Comparison of ENCODE assay signal across 21 cellular contexts in the genomic region with DNA sequence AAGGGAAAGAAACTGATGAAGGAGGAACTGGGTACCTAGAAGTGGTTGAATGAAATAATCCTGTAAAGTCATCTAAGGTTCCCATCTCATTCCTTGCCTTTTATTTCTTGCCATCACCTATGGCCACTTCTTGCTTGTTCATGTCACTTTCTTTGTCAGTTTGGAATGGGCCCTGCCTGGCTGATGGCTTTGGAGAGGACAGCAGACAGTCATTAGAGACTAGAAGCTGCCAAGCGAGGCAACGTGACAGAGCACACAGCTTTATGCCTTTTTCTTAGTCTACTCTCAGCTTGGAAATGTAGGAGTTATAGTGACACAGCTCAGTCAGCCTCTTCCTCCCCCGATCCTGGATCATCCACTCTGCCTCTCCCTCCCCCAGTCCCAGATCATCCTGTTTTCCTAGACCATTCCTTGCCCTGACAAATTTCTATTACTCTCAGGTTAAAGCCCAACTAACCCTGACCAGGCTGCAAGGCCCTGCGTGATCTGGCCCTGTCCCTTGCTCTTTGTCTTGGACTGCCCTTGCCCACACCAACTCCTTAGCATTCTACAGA. TPM values are rescaled to one million over a fixed set of nuclear protein-coding genes. Genes with fewer than 3 reads are reported as not detected.
A peak's percentile ranks its signal among the peaks of the same experiment; 100 is the strongest.
DNase-seq lines count a peak whose midpoint lies in the region; ATAC-seq and TF ChIP-seq lines count a peak whose summit lies in the region.
"Had no signal": no experiment of that assay in that cellular context is flagged by ENCODE, and none has a peak within 500 bp of the region (broad histone marks: within the 10 kb centered on the region; RNA-seq: fewer than 3 reads in every experiment).

No MANE protein-coding gene starts in this region.

- no peak overlapping the region for H3K4me3 Mint-ChIP-seq in stimulated activated memory B cell treated with anti-CD40 and anti-IgM and Interleukin-4, amounts not matched to agents 10 μg/mL and 1 μg/mL and 100 μg/mL, for 72 hours
- H3K4me3 Mint-ChIP-seq: activated CD8-positive, alpha-beta T cell treated with anti-CD3 and anti-CD28 coated beads, Interleukin-2, amount 10 ng/mL, durations not matched to agents 7 days and 5 days; immature natural killer cell had no signal

- TF ChIP-seq CTCF in BE2C (IDR thresholded peaks at IDR 0.05; ENCODE audit: low read depth, low read length) = no peak

- DNase-seq in GM23248 (peak; percentile 18), left kidney (ENCODE audit: low read depth, low spot score) (peak; percentile 65), NCI-H2029 (lab: John Stamatoyannopoulos, UW) (no peak), BE2C (no peak)
- DNase-seq: activated CD8-positive, alpha-beta T cell treated with anti-CD3 and anti-CD28 coated beads, Interleukin-2, amount 10 ng/mL, durations not matched to agents 7 days and 5 days; activated T-cell treated with anti-CD3 and anti-CD28 coated beads, Interleukin-2, amount 50 U/mL, for 48 hours; DMS153; H7; immature natural killer cell; KG1; mesenchymal stem cell; NCI-H1105; NCI-H2171 treated with DMSO at 0.1 percent for 48 hours; occipital lobe; right lobe of liver had no signal

- peaks cover 15% of the 10 kb centered on the region for H3F3A ChIP-seq in GM23248 (ENCODE audit: insufficient read depth)

- H3K9me2 ChIP-seq in GM23248 (ENCODE audit: insufficient read depth) = no peaks in the 10 kb centered on the region

- H3K36me3 Mint-ChIP-seq in stimulated activated memory B cell treated with anti-CD40 and anti-IgM and Interleukin-4, amounts not matched to agents 10 μg/mL and 1 μg/mL and 100 μg/mL, for 72 hours = peaks cover 36% of the 10 kb centered on the region

- no peak overlapping the region for H3K9ac ChIP-seq in GM23248

- H3K27me3 ChIP-seq in GM23248 (replicated peaks; ENCODE audit: insufficient read depth) = no peaks in the 10 kb centered on the region
- H3K27me3 ChIP-seq in BE2C = no peaks in the 10 kb centered on the region
- H3K27me3 ChIP-seq: cardiac muscle cell, right lobe of liver had no signal

- peaks cover 100% of the 10 kb centered on the region for H3K79me2 ChIP-seq in GM23248 (ENCODE audit: insufficient read depth)

- H3K36me3 ChIP-seq in GM23248 (ENCODE audit: low read depth) = no peaks in the 10 kb centered on the region
- H3K36me3 ChIP-seq in BE2C = no peaks in the 10 kb centered on the region
- H3K36me3 ChIP-seq: cardiac muscle cell, right lobe of liver, thoracic aorta had no signal

- in situ Hi-C loops in GM23248 (cut with MboI) = no loop called here

- H4K20me1 ChIP-seq in GM23248 (ENCODE audit: insufficient read depth) = peaks cover 16% of the 10 kb centered on the region; the same call in 1 of the 2 replicates

- WGBS in GM23248 (ENCODE audit: low coverage in 1 of 2, low lambda C conversion rate in 2 of 2, missing lambda C conversion rate in 2 of 2), 2 experiments = 50 to 55% methylated on average over 4 of the region's 4 CpGs

- H3K27ac ChIP-seq in GM23248 (no peak overlapping the region), angular gyrus (ENCODE audit: low read depth, low read length) (peak overlapping the region; percentile 11)
- H3K27ac ChIP-seq: cardiac muscle cell, right lobe of liver, RWPE1 had no signal

- H3K4me1 Mint-ChIP-seq in stimulated activated memory B cell treated with anti-CD40 and anti-IgM and Interleukin-4, amounts not matched to agents 10 μg/mL and 1 μg/mL and 100 μg/mL, for 72 hours = peaks cover 90% of the 10 kb centered on the region

- H3K27ac Mint-ChIP-seq in stimulated activated memory B cell treated with anti-CD40 and anti-IgM and Interleukin-4, amounts not matched to agents 10 μg/mL and 1 μg/mL and 100 μg/mL, for 72 hours = peak overlapping the region; percentile 52
- H3K27ac Mint-ChIP-seq: activated CD8-positive, alpha-beta T cell treated with anti-CD3 and anti-CD28 coated beads, Interleukin-2, amount 10 ng/mL, durations not matched to agents 7 days and 5 days had no signal

- H3K9me3 Mint-ChIP-seq in stimulated activated memory B cell treated with anti-CD40 and anti-IgM and Interleukin-4, amounts not matched to agents 10 μg/mL and 1 μg/mL and 100 μg/mL, for 72 hours = no peaks in the 10 kb centered on the region
- H3K9me3 Mint-ChIP-seq: immature natural killer cell had no signal

- peak overlapping the region; percentile 24 for H3K4me2 ChIP-seq in GM23248 (ENCODE audit: unreplicated experiment)

- H2AFZ ChIP-seq in GM23248 = no peak overlapping the region

- H3K4me1 ChIP-seq in GM23248 (ENCODE audit: insufficient read depth) (peaks cover 18% of the 10 kb centered on the region), BE2C (peaks cover 11% of the 10 kb centered on the region)

- ATAC-seq in stimulated activated memory B cell treated with anti-CD40 and anti-IgM and Interleukin-4, amounts not matched to agents 10 μg/mL and 1 μg/mL and 100 μg/mL, for 72 hours = no peak
- no peak for ATAC-seq in GM18868 (IDR thresholded peaks at IDR 0.05; ENCODE audit: unreplicated experiment)
- ATAC-seq: activated CD8-positive, alpha-beta T cell treated with anti-CD3 and anti-CD28 coated beads, Interleukin-2, amount 10 ng/mL, durations not matched to agents 7 days and 5 days; right lobe of liver had no signal

- no peaks in the 10 kb centered on the region for H3K9me3 ChIP-seq in GM23248 (ENCODE audit: low read depth)
- no peaks in the 10 kb centered on the region for H3K9me3 ChIP-seq in BE2C
- H3K9me3 ChIP-seq: right lobe of liver, thoracic aorta had no signal

- H3K4me3 ChIP-seq in GM23248 = no peak overlapping the region
- H3K4me3 ChIP-seq in BE2C (ENCODE audit: low read depth, low read length) = no peak overlapping the region
- H3K4me3 ChIP-seq: cardiac muscle cell, right lobe of liver, thoracic aorta had no signal

- H3K27me3 Mint-ChIP-seq in stimulated activated memory B cell treated with anti-CD40 and anti-IgM and Interleukin-4, amounts not matched to agents 10 μg/mL and 1 μg/mL and 100 μg/mL, for 72 hours = no peaks in the 10 kb centered on the region

RNA-seq across cellular contexts. Expression of a gene that starts 26.6 kb away (rescaled TPM):
- total RNA-seq in GM23248 (2014; rRNA removed; shearing (Covaris generic)) = 5.3 and 10.4 TPM in 2 replicates
- polyA plus RNA-seq in GM23248 (2016; fragmentation: Nextera tagmentation; extraction: Ambion mirVana) = 2.5 and 2.9 TPM in 2 replicates
- 5.5 TPM for polyA plus RNA-seq in BE2C (2012; ENCODE audit: insufficient read depth, insufficient read length, low read depth)

Comparison
In these comparisons a context has a peak if more than half of its experiments do, and no peak if none do; other contexts are left out.
1. DNase-seq: peak in GM23248 (single experiment) and left kidney (single experiment); none in NCI-H2029 (single experiment) and BE2C (single experiment).